In genomic region chr2:38740851-38741541, GRCh38 we compare ENCODE assay signal across 8 cellular contexts. TPM values are rescaled to one million over a fixed set of nuclear protein-coding genes. Genes with fewer than 3 reads are reported as not detected.
DNase-seq lines count a peak whose midpoint lies in the region; ATAC-seq and TF ChIP-seq lines count a peak whose summit lies in the region.

No MANE protein-coding gene starts in this region.

- H3K36me3 Mint-ChIP-seq in T-helper 1 cell treated with Interleukin-12 subunit alpha and Interleukin-12 subunit beta and Interleukin-4 antibody, amounts not matched to agents 30 μg/mL and 1 μg/mL, for 36 hours (ENCODE audit: low read depth), result peaks cover 36% of the 10 kb centered on the region
- H3K36me3 Mint-ChIP-seq in neural crest cell (ENCODE audit: low read depth), result peaks cover 46% of the 10 kb centered on the region

- peak overlapping the region; percentile 59 for H3K27ac Mint-ChIP-seq in T-helper 1 cell treated with Interleukin-12 subunit alpha and Interleukin-12 subunit beta and Interleukin-4 antibody, amounts not matched to agents 30 μg/mL and 1 μg/mL, for 36 hours
- no peak overlapping the region for H3K27ac Mint-ChIP-seq in neural crest cell (ENCODE audit: unreplicated experiment)

- peak; percentile 78 for TF ChIP-seq CTCF in neural crest cell (conservative IDR thresholded peaks at IDR 0.05)

- ATAC-seq in esophagus mucosa (peak; percentile 57), HG03457 (IDR thresholded peaks at IDR 0.05; ENCODE audit: unreplicated experiment) (no peak)

- no peaks in the 10 kb centered on the region for H3K9me3 Mint-ChIP-seq in T-helper 1 cell treated with Interleukin-12 subunit alpha and Interleukin-12 subunit beta and Interleukin-4 antibody, amounts not matched to agents 30 μg/mL and 1 μg/mL, for 36 hours
- peaks cover 3% of the 10 kb centered on the region for H3K9me3 Mint-ChIP-seq in neural crest cell

- in situ Hi-C loops in KBM-7 (cut with MboI; ENCODE audit: low pct_unique_long_range_greater_than_20kb, low sequenced_read_pairs), result loop anchor here (25.0 kb wide), 1 partner anchor 429 kb away; no protein-coding TSS in a partner anchor

- DNase-seq in DMS53 (lab: John Stamatoyannopoulos, UW), result peak; percentile 63
- peak; percentile 85 for DNase-seq in KBM-7
- DNase-seq in neural crest cell (ENCODE audit: low read depth, low spot score), result no peak
- no peak for DNase-seq in effector CD8-positive, alpha-beta T cell (lab: John Stamatoyannopoulos, UW)
- DNase-seq in stimulated activated CD4-positive, alpha-beta T cell treated with anti-CD3 and anti-CD28 coated beads, Interleukin-1b, Interleukin-23, amount 100 ng/mL, for 48 hours, result no peak

- no peak overlapping the region for H3K4me3 Mint-ChIP-seq in T-helper 1 cell treated with Interleukin-12 subunit alpha and Interleukin-12 subunit beta and Interleukin-4 antibody, amounts not matched to agents 30 μg/mL and 1 μg/mL, for 36 hours
- peak overlapping the region; percentile 74 for H3K4me3 Mint-ChIP-seq in neural crest cell

- H3K4me1 Mint-ChIP-seq in T-helper 1 cell treated with Interleukin-12 subunit alpha and Interleukin-12 subunit beta and Interleukin-4 antibody, amounts not matched to agents 30 μg/mL and 1 μg/mL, for 36 hours (ENCODE audit: low read depth), result peaks cover 14% of the 10 kb centered on the region
- H3K4me1 Mint-ChIP-seq in neural crest cell, result peaks cover 35% of the 10 kb centered on the region

- H3K27me3 Mint-ChIP-seq in T-helper 1 cell treated with Interleukin-12 subunit alpha and Interleukin-12 subunit beta and Interleukin-4 antibody, amounts not matched to agents 30 μg/mL and 1 μg/mL, for 36 hours (ENCODE audit: low read depth), result no peaks in the 10 kb centered on the region
- H3K27me3 Mint-ChIP-seq in neural crest cell (ENCODE audit: low read depth), result no peaks in the 10 kb centered on the region

RNA-seq across cellular contexts. Expression of gene SRSF7, which starts 10.2 kb away (rescaled TPM):
- 96.2 TPM for total RNA-seq in esophagus mucosa
- total RNA-seq in neural crest cell, result 347 and 356 TPM in 2 replicates

RNA-seq across cellular contexts. Expression of gene GEMIN6, which starts 37.0 kb away (rescaled TPM):
- 7.9 TPM for total RNA-seq in esophagus mucosa
- total RNA-seq in neural crest cell, result 20.8 and 24.1 TPM in 2 replicates

Comparison
In these comparisons a context has a peak if more than half of its experiments do, and no peak if none do; other contexts are left out.
1. DNase-seq: peak in DMS53 (single experiment) and KBM-7 (single experiment); none in neural crest cell (single experiment), effector CD8-positive, alpha-beta T cell (single experiment) and stimulated activated CD4-positive, alpha-beta T cell treated with anti-CD3 and anti-CD28 coated beads, Interleukin-1b, Interleukin-23, amount 100 ng/mL, for 48 hours (single experiment).